In the genomic region with DNA sequence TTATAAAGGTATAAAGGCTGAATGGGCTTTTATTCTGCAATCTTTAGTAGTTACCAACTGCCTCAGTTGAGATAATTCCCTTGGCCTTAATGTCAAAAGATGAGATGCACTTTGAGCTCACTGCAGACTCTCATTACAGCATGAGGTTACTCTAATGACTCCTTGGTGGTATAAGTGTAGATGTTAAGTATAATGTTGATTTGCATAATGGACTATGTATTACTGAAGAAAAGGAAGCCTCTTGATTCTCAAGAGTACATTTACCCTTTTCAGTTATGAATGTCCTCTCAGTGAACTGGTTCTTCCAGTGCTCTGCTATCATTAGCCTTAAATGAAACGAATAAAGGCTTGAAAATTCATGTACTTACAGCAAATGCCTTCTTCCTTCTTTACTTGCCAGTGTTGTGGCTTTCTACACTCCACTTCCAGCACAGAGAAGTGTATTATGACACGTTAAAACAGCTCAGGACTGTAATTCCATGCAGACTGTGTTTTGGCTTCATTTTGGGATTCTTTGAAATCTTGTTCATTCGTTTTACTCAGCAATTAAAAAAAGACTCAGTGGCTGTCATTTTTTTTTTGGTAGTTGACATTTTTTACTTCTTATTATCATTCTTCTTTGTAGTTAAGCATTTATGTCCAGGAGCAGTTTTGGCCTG, we compare ENCODE assay signal across 11 cellular contexts.
DNase-seq lines count a peak whose midpoint lies in the region; ATAC-seq and TF ChIP-seq lines count a peak whose summit lies in the region.
"Had no signal": no experiment of that assay in that cellular context is flagged by ENCODE, and none has a peak within 500 bp of the region (broad histone marks: within the 10 kb centered on the region; RNA-seq: fewer than 3 reads in every experiment).

No MANE protein-coding gene starts in this region.

- ATAC-seq in GM19043 (IDR thresholded peaks at IDR 0.05; ENCODE audit: low read depth, unreplicated experiment) (peak; percentile 87), HG03139 (IDR thresholded peaks at IDR 0.05; ENCODE audit: unreplicated experiment) (peak; percentile 82), right lobe of liver (no peak)
- ATAC-seq: activated naive CD4-positive, alpha-beta T cell treated with anti-CD3 and anti-CD28 coated beads, Interleukin-2, amount 50 U/mL, for 72 hours had no signal

- TF ChIP-seq POLR2A in esophagus squamous epithelium (IDR thresholded peaks at IDR 0.05), result no peak
- no peak for TF ChIP-seq POLR2A in right lobe of liver (IDR thresholded peaks at IDR 0.05)

- H3K27me3 ChIP-seq in esophagus squamous epithelium, result no peaks in the 10 kb centered on the region
- H3K27me3 ChIP-seq in right lobe of liver, result no peaks in the 10 kb centered on the region

- WGBS in esophagus squamous epithelium, 2 donors, result 23 to 37% methylated on average over 3 of the region's 3 CpGs
- WGBS in right lobe of liver (ENCODE audit: insufficient coverage, low coverage, low lambda C conversion rate, missing lambda C conversion rate), result 79% methylated on average over 3 of the region's 3 CpGs

- peaks cover 0 to 46% (median 0%) of the 10 kb centered on the region in 3 donors for H3K36me3 ChIP-seq in esophagus squamous epithelium
- H3K36me3 ChIP-seq in right lobe of liver, result peaks cover 0 to 7% (median 1%) of the 10 kb centered on the region in 4 donors

- H3K4me1 ChIP-seq in esophagus squamous epithelium (peaks cover 0 to 22% (median 10%) of the 10 kb centered on the region in 3 donors), right lobe of liver (no peaks in the 10 kb centered on the region)

- intact Hi-C loops in esophagus squamous epithelium (cut with DNase I), result no loop called here
- intact Hi-C loops in right lobe of liver (cut with DNase I), result no loop called here

- H3K27ac ChIP-seq in esophagus squamous epithelium (peak overlapping the region in 3 of 4 donors; percentile 1 to 52 (median 39)), right lobe of liver (no peak overlapping the region)

- H3K9me3 ChIP-seq in esophagus squamous epithelium (no peaks in the 10 kb centered on the region), right lobe of liver (no peaks in the 10 kb centered on the region)

- TF ChIP-seq CTCF in esophagus squamous epithelium (IDR thresholded peaks at IDR 0.05), result no peak
- TF ChIP-seq CTCF in right lobe of liver (IDR thresholded peaks at IDR 0.05), result no peak

- H3K4me3 ChIP-seq in esophagus squamous epithelium (no peak overlapping the region), right lobe of liver (no peak overlapping the region)

- DNase-seq in AG20443 (ENCODE audit: low spot score) (peak; percentile 49), esophagus squamous epithelium (lab: John Stamatoyannopoulos, UW) (no peak), GF-D8 (lab: John Stamatoyannopoulos, UW) (no peak), right lobe of liver (no peak)
- no peak for DNase-seq in activated CD4-positive, alpha-beta T cell treated with anti-CD3 and anti-CD28 coated beads for 48 hours
- DNase-seq in activated CD8-positive, alpha-beta memory T cell treated with anti-CD3 and anti-CD28 coated beads, Interleukin-2, amount 50 U/mL, for 48 hours, result no peak
- DNase-seq: C1 segment of cervical spinal cord, NCI-H774 had no signal

Comparison
In these comparisons a context has a peak if more than half of its experiments do, and no peak if none do; other contexts are left out.
1. ATAC-seq: peak in GM19043 (single experiment) and HG03139 (single experiment); none in right lobe of liver (0 of 4).
2. H3K27ac ChIP-seq: peak in esophagus squamous epithelium (3 of 4); none in right lobe of liver (0 of 3).